Comparison of ENCODE assay signal across 33 cellular contexts in genomic region chr4:95714571-95714970, GRCh38.
DNase-seq lines count a peak whose midpoint lies in the region; ATAC-seq and TF ChIP-seq lines count a peak whose summit lies in the region.
"Had no signal": no experiment of that assay in that cellular context is flagged by ENCODE, and none has a peak within 500 bp of the region (broad histone marks: within the 10 kb centered on the region; RNA-seq: fewer than 3 reads in every experiment).

No MANE protein-coding gene starts in this region.

- no peaks in the 10 kb centered on the region for H3K27me3 ChIP-seq in GM23338 (ENCODE audit: insufficient read depth)
- H3K27me3 ChIP-seq: BE2C; BLaER1; BLaER1 treated with 17β-estradiol and CSF1 and Interleukin-3, amounts not matched to agents 10 nM and 100 nM had no signal

- H3K4me3 Mint-ChIP-seq in GM23338: no peak overlapping the region
- H3K4me3 Mint-ChIP-seq: B cell; CD14-positive monocyte; CD4-positive, alpha-beta memory T cell; CD4-positive, alpha-beta T cell; CD4-positive, CD25-positive, alpha-beta regulatory T cell; CD8-positive, alpha-beta memory T cell; CD8-positive, alpha-beta T cell had no signal

- TF ChIP-seq CTCF in GM23338 (conservative IDR thresholded peaks at IDR 0.05; ENCODE audit: low read depth in 2 of 2): no peak

- no peaks in the 10 kb centered on the region for H4K20me1 ChIP-seq in GM23338 (replicated peaks; ENCODE audit: insufficient read depth)
- H4K20me1 ChIP-seq: BLaER1; BLaER1 treated with 17β-estradiol and CSF1 and Interleukin-3, amounts not matched to agents 10 nM and 100 nM had no signal

- ATAC-seq in GM23338: no peak
- ATAC-seq: A549; CD8-positive, alpha-beta T cell had no signal

- POLR2A ChIA-PET in HEK293T (lab: Yijun Ruan, JAX): no interaction called here

- H3K4me1 Mint-ChIP-seq in GM23338: peaks cover 2% of the 10 kb centered on the region; the same call in 1 of the 3 replicates
- H3K4me1 Mint-ChIP-seq: B cell; CD14-positive monocyte; CD4-positive, alpha-beta memory T cell; CD4-positive, CD25-positive, alpha-beta regulatory T cell; CD8-positive, alpha-beta memory T cell had no signal

- peaks cover 13% of the 10 kb centered on the region; the same call in 2 of the 3 replicates for H3K9me3 Mint-ChIP-seq in GM23338

- H3K4me1 ChIP-seq in GM23338 (ENCODE audit: insufficient read depth): no peaks in the 10 kb centered on the region
- H3K4me1 ChIP-seq: A549; BE2C; BLaER1; BLaER1 treated with 17β-estradiol and CSF1 and Interleukin-3, amounts not matched to agents 10 nM and 100 nM had no signal

- H3K4me2 ChIP-seq in GM23338: no peak overlapping the region
- H3K4me2 ChIP-seq: A549; BLaER1; BLaER1 treated with 17β-estradiol and CSF1 and Interleukin-3, amounts not matched to agents 10 nM and 100 nM had no signal

- no peaks in the 10 kb centered on the region for H3K27me3 Mint-ChIP-seq in GM23338 (ENCODE audit: insufficient read depth, low read depth, poor library complexity)
- H3K27me3 Mint-ChIP-seq: B cell; CD4-positive, alpha-beta T cell; CD4-positive, CD25-positive, alpha-beta regulatory T cell had no signal

- CTCF ChIA-PET in HEK293T (lab: Yijun Ruan, JAX): no interaction called here

- no peaks in the 10 kb centered on the region for H3K36me3 ChIP-seq in GM23338 (ENCODE audit: insufficient read depth)
- H3K36me3 ChIP-seq: BE2C; BLaER1; BLaER1 treated with 17β-estradiol and CSF1 and Interleukin-3, amounts not matched to agents 10 nM and 100 nM had no signal

- DNase-seq in GM23338 (ENCODE audit: low spot score) (no peak), SK-MEL-5 (ENCODE audit: low read depth, low spot score) (peak; percentile 65), foreskin melanocyte (peak; percentile 79), HEK293T (ENCODE audit: extremely low spot score) (no peak), NK-92 (lab: John Stamatoyannopoulos, UW; ENCODE audit: unreplicated experiment) (no peak)
- DNase-seq in activated CD4-positive, alpha-beta T cell treated with anti-CD3 and anti-CD28 coated beads, Interleukin-2, amount 50 U/mL, for 48 hours: no peak
- DNase-seq: 8988T; ACHN; AML-193; BE2C; C1 segment of cervical spinal cord; Caco-2; Calu3; CD4-positive, alpha-beta memory T cell; CD4-positive, alpha-beta T cell; CD4-positive, CD25-positive, alpha-beta regulatory T cell; CD8-positive, alpha-beta memory T cell; CD8-positive, alpha-beta T cell; COR-L47; DMS 273 treated with DMSO at 0.1 percent for 48 hours; DMS153; DMS53; DMS79; DMS79 treated with DMSO at 0.1 percent for 48 hours; DND-41; EL had no signal

- H3K9me2 ChIP-seq in GM23338 (ENCODE audit: insufficient read depth): peaks cover 28% of the 10 kb centered on the region

- in situ Hi-C loops in SK-MEL-5 (cut with HindIII; ENCODE audit: low pct_unique_long_range_greater_than_20kb, low sequenced_read_pairs): no loop called here

- H2AFZ ChIP-seq in GM23338: peak overlapping the region; percentile 74; the same call in 1 of the 2 replicates

- no peak overlapping the region for H3K27ac ChIP-seq in GM23338 (ENCODE audit: low read depth)
- H3K27ac ChIP-seq: 22Rv1; A549; BLaER1; BLaER1 treated with 17β-estradiol and CSF1 and Interleukin-3, amounts not matched to agents 10 nM and 100 nM; C4-2B had no signal

- H3F3A ChIP-seq in GM23338 (replicated peaks; ENCODE audit: low read depth): no peaks in the 10 kb centered on the region

- H3K4me3 ChIP-seq in GM23338: no peak overlapping the region
- H3K4me3 ChIP-seq: A549; BLaER1; BLaER1 treated with 17β-estradiol and CSF1 and Interleukin-3, amounts not matched to agents 10 nM and 100 nM had no signal

- H3K36me3 Mint-ChIP-seq in GM23338 (ENCODE audit: low read depth): peaks cover 6% of the 10 kb centered on the region; the same call in 2 of the 3 replicates
- H3K36me3 Mint-ChIP-seq: CD14-positive monocyte; CD4-positive, alpha-beta memory T cell; CD4-positive, CD25-positive, alpha-beta regulatory T cell; CD8-positive, alpha-beta memory T cell; CD8-positive, alpha-beta T cell had no signal

- H3K27ac Mint-ChIP-seq in GM23338: no peak overlapping the region
- H3K27ac Mint-ChIP-seq: B cell; CD14-positive monocyte; CD4-positive, alpha-beta memory T cell; CD4-positive, alpha-beta T cell; CD4-positive, CD25-positive, alpha-beta regulatory T cell; CD8-positive, alpha-beta memory T cell; CD8-positive, alpha-beta T cell had no signal

- no peaks in the 10 kb centered on the region for H3K79me2 ChIP-seq in GM23338 (replicated peaks; ENCODE audit: insufficient read depth)

TF ChIP-seq in GM23338, 12 proteins besides CTCF, POLR2A, EP300 and RAD21 (continues in another document):
- no peak for TF ChIP-seq ZNF114 (CRISPR knock-in tag; IDR thresholded peaks at IDR 0.05)
- no peak for TF ChIP-seq NANOG (IDR thresholded peaks at IDR 0.05; ENCODE audit: borderline replicate concordance)
- TF ChIP-seq EZH2 (IDR thresholded peaks at IDR 0.05; ENCODE audit: low read depth, unreplicated experiment): no peak

TF ChIP-seq in HEK293T, 16 proteins besides CTCF, POLR2A, EP300 and RAD21:
- no peak for TF ChIP-seq FOXK2 (IDR thresholded peaks at IDR 0.05)
- no peak for TF ChIP-seq HDGF (IDR thresholded peaks at IDR 0.05; ENCODE audit: borderline replicate concordance)
- no peak for TF ChIP-seq NFRKB (IDR thresholded peaks at IDR 0.05)
- TF ChIP-seq LEF1 (IDR thresholded peaks at IDR 0.05; ENCODE audit: borderline replicate concordance): no peak
- no peak for TF ChIP-seq BHLHE40 (IDR thresholded peaks at IDR 0.05; ENCODE audit: borderline replicate concordance)
- TF ChIP-seq PKNOX1 (IDR thresholded peaks at IDR 0.05): no peak
- TF ChIP-seq ZNF384 (IDR thresholded peaks at IDR 0.05): no peak
- no peak for TF ChIP-seq ARNT (IDR thresholded peaks at IDR 0.05)
- no peak for TF ChIP-seq SUZ12 (IDR thresholded peaks at IDR 0.05)
- no peak for TF ChIP-seq CTBP1 (IDR thresholded peaks at IDR 0.05; ENCODE audit: borderline replicate concordance)
- TF ChIP-seq TARDBP (IDR thresholded peaks at IDR 0.05): no peak
- no peak for TF ChIP-seq ELF4 (IDR thresholded peaks at IDR 0.05)

Comparison
In these comparisons a context has a peak if more than half of its experiments do, and no peak if none do; other contexts are left out.
1. DNase-seq: peak in SK-MEL-5 (single experiment) and foreskin melanocyte (single experiment); none in GM23338 (single experiment), HEK293T (single experiment), activated CD4-positive, alpha-beta T cell treated with anti-CD3 and anti-CD28 coated beads, Interleukin-2, amount 50 U/mL, for 48 hours (0 of 2) and NK-92 (single experiment).